In the genomic region with DNA sequence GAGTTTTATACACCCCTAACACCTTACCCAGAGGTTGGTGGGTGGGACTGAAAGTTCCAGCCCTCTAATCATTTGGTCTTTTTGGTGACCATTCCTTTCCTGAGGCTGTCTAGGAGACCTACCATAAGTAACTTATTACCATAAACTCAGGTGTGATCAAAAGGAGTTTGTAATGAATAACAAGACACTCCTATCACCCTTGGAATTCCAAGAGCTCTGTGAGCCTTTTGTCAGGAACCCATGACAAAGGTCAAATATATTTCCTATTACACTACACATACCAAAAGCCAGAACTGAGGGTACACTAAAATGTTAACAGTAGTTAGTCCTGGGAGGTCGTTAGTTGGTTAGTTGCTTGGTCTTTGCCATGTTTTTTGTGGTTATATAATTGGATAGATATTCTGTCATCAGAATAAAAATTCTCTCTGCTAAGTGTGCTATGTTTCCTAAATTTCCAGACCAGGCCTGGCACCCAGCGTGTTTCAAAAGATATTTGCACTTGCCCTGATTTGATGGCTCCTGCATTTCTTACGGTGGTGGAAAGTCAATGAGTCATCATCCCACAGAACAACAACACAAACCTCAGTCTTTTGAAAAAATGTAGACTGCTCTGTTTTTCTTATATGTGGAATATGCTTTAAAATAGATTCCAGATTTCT, we compare ENCODE assay signal across 9 cellular contexts. TPM values are rescaled to one million over a fixed set of nuclear protein-coding genes. Genes with fewer than 3 reads are reported as not detected.
DNase-seq lines count a peak whose midpoint lies in the region; ATAC-seq, FAIRE-seq and TF ChIP-seq lines count a peak whose summit lies in the region.
"Had no signal": no experiment of that assay in that cellular context is flagged by ENCODE, and none has a peak within 500 bp of the region (broad histone marks: within the 10 kb centered on the region; RNA-seq: fewer than 3 reads in every experiment).

No MANE protein-coding gene starts in this region.

- 4% methylated on average over 2 of the region's 3 CpGs for WGBS in mesenchymal stem cell
- 52 to 69% (median 57%) methylated on average over 3 of the region's 3 CpGs for WGBS in stomach, 5 donors

- H3K4me1 ChIP-seq in mesenchymal stem cell (ENCODE audit: control insufficient read depth, insufficient read depth, low read depth, low read length): peaks cover 8% of the 10 kb centered on the region
- H3K4me1 ChIP-seq in stomach: no peaks in the 10 kb centered on the region

- H2BK5ac ChIP-seq in mesenchymal stem cell (ENCODE audit: low read depth, low read length, poor library complexity, severe bottlenecking): peak overlapping the region; percentile 98

- intact Hi-C loops in stomach (cut with DNase I; ENCODE audit: low total_unique reads): no loop called here

- H3K27ac ChIP-seq in mesenchymal stem cell (ENCODE audit: low read length, poor library complexity, severe bottlenecking): peak overlapping the region; percentile 88
- no peak overlapping the region for H3K27ac ChIP-seq in stomach

- TF ChIP-seq CTCF in bronchial epithelial cell (IDR thresholded peaks at IDR 0.05; ENCODE audit: insufficient read depth, low read length, severe bottlenecking) (no peak), stomach (IDR thresholded peaks at IDR 0.05) (no peak)

- H3K36me3 ChIP-seq in bronchial epithelial cell (ENCODE audit: control insufficient read depth, insufficient read depth, low read length): peaks cover 11% of the 10 kb centered on the region
- peaks cover 16 to 75% of the 10 kb centered on the region in 2 experiments for H3K36me3 ChIP-seq in mesenchymal stem cell (ENCODE audit: control insufficient read depth in 1 of 2, insufficient read depth in 2 of 2, low read depth in 1 of 2, low read length in 2 of 2)
- peaks cover 34 to 96% (median 90%) of the 10 kb centered on the region in 4 donors for H3K36me3 ChIP-seq in stomach

- H3K27me3 ChIP-seq in bronchial epithelial cell (ENCODE audit: control insufficient read depth, insufficient read depth, low read length) (no peaks in the 10 kb centered on the region), mesenchymal stem cell (ENCODE audit: control insufficient read depth in 1 of 2, insufficient read depth in 1 of 2, low read length in 2 of 2) (no peaks in the 10 kb centered on the region), stomach (no peaks in the 10 kb centered on the region)

- H2BK12ac ChIP-seq in mesenchymal stem cell (ENCODE audit: low read length in 2 of 2): no peak overlapping the region

- H3K14ac ChIP-seq in mesenchymal stem cell (ENCODE audit: low read length in 2 of 2): no peak overlapping the region

- no peak overlapping the region for H3K9ac ChIP-seq in mesenchymal stem cell (ENCODE audit: low read length)

- TF ChIP-seq EP300 in stomach (IDR thresholded peaks at IDR 0.05): no peak

- no peak overlapping the region for H2BK120ac ChIP-seq in mesenchymal stem cell (ENCODE audit: low read depth, low read length)

- H3K79me1 ChIP-seq in mesenchymal stem cell (replicated peaks; ENCODE audit: low read length, poor library complexity, severe bottlenecking): peaks cover 3% of the 10 kb centered on the region

- no peak overlapping the region for H2AK5ac ChIP-seq in mesenchymal stem cell (ENCODE audit: low read length, severe bottlenecking)

- no peak overlapping the region for H3K4ac ChIP-seq in mesenchymal stem cell (ENCODE audit: low read depth in 1 of 2, low read length in 2 of 2)

- TF ChIP-seq POLR2A in stomach (IDR thresholded peaks at IDR 0.05): no peak

- no peak for FAIRE-seq in bronchial epithelial cell (lab: Jason Lieb, UNC)

- H2BK15ac ChIP-seq in mesenchymal stem cell (ENCODE audit: low read depth, poor library complexity, severe bottlenecking): no peak overlapping the region

- DNase-seq in AG08395 (ENCODE audit: low spot score): peak; percentile 89
- DNase-seq in HT-29 (ENCODE audit: low spot score): peak; percentile 60
- DNase-seq in bronchial epithelial cell (ENCODE audit: low read depth): peak; percentile 60
- DNase-seq in mesenchymal stem cell: peak; percentile 77
- DNase-seq in Ammon's horn (ENCODE audit: low spot score): no peak
- no peak for DNase-seq in NCI-H82 treated with DMSO at 0.1 percent for 48 hours (lab: John Stamatoyannopoulos, UW; ENCODE audit: unreplicated experiment)
- DNase-seq in stomach: no peak
- DNase-seq in left lobe of liver (ENCODE audit: low spot score): no peak

- H2AFZ ChIP-seq in mesenchymal stem cell (ENCODE audit: low read depth, low read length): no peak overlapping the region

- no peak overlapping the region for H3K23ac ChIP-seq in mesenchymal stem cell (ENCODE audit: low read length in 2 of 2)

- H3K9me3 ChIP-seq in mesenchymal stem cell (ENCODE audit: control insufficient read depth, low read length) (no peaks in the 10 kb centered on the region), stomach (no peaks in the 10 kb centered on the region)

- no peak overlapping the region for H4K91ac ChIP-seq in mesenchymal stem cell (ENCODE audit: low read length)

- H3K18ac ChIP-seq in mesenchymal stem cell (ENCODE audit: low read depth in 1 of 2, low read length in 2 of 2): no peak overlapping the region

- no peak for ATAC-seq in left lobe of liver

- no peak overlapping the region for H3K4me2 ChIP-seq in mesenchymal stem cell (ENCODE audit: low read length, poor library complexity, severe bottlenecking)

- H3K4me3 ChIP-seq in bronchial epithelial cell (ENCODE audit: low read depth, low read length): no peak overlapping the region
- no peak overlapping the region for H3K4me3 ChIP-seq in mesenchymal stem cell (ENCODE audit: insufficient read depth in 1 of 2, low read depth in 1 of 2, low read length in 2 of 2)
- H3K4me3 ChIP-seq in stomach: no peak overlapping the region
- H3K4me3 ChIP-seq: skin epidermis had no signal

- no peak overlapping the region for H4K8ac ChIP-seq in mesenchymal stem cell (ENCODE audit: low read length)

RNA-seq across cellular contexts. Expression of gene AKAP5, which starts 27.0 kb away (rescaled TPM):
- 0.10 and 0.56 TPM in 2 replicates for total RNA-seq in HT-29 (2014; rRNA removed; shearing (Covaris generic))
- total RNA-seq in bronchial epithelial cell: under 0.01 and 0.13 TPM in 2 replicates
- 0.77 TPM for polyA plus RNA-seq in mesenchymal stem cell (2013, experiment 1 of 2)
- polyA plus RNA-seq in mesenchymal stem cell (2013, experiment 2 of 2): 0.88 TPM
- total RNA-seq in stomach: 1 to 10 TPM in 2 of 5 donors, under 1 TPM in 1, not detected in 2; 0.72 to 3.2 (median 1.3) TPM
- polyA plus RNA-seq in stomach: under 1 TPM in 2 of 3 donors, not detected in 1; 0.15 to 0.25 TPM
- total RNA-seq in left lobe of liver: 0.45 TPM

RNA-seq across cellular contexts. Expression of gene MTHFD1, which starts 50.2 kb away (rescaled TPM):
- 38.5 and 46.8 TPM in 2 replicates for total RNA-seq in HT-29 (2014; rRNA removed; shearing (Covaris generic))
- total RNA-seq in bronchial epithelial cell: 19.3 and 35.5 TPM in 2 replicates
- 44.1 TPM for polyA plus RNA-seq in mesenchymal stem cell (2013, experiment 1 of 2)
- 40.3 TPM for polyA plus RNA-seq in mesenchymal stem cell (2013, experiment 2 of 2)
- total RNA-seq in stomach: 10 to 100 TPM in 4 of 5 donors, 1 to 10 TPM in 1; 8.4 to 42.0 (median 31.9) TPM
- 10 to 100 TPM; 13.3 to 29.7 (median 19.5) TPM for polyA plus RNA-seq in stomach
- 238 TPM for total RNA-seq in left lobe of liver

Comparison
In these comparisons a context has a peak if more than half of its experiments do, and no peak if none do; other contexts are left out.
1. DNase-seq: peak in AG08395 (single experiment), HT-29 (single experiment), bronchial epithelial cell (single experiment) and mesenchymal stem cell (single experiment); none in Ammon's horn (single experiment), NCI-H82 treated with DMSO at 0.1 percent for 48 hours (single experiment), stomach (single experiment) and left lobe of liver (single experiment).